Comparison of ENCODE assay signal across 26 cellular contexts in the genomic region with DNA sequence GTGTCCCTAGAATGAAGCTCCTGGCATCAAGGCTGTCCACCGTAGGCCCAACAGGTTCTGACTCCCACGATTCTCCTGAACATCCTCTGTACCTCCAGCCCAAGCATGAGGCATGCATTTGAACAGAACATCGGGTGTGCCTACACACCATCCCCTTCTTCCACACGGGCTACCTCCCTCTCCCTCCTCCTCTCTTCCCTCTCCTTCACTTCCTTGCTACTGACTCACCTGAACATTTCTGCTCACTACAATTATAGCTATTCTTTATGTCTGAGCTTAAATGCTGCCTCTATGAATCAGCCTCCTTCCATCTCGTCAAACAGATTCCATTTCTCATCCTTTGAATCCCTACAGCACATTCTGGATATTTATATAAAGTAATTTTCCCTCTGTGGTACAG.
"Had no signal": no experiment of that assay in that cellular context is flagged by ENCODE, and none has a peak within 500 bp of the region (broad histone marks: within the 10 kb centered on the region; RNA-seq: fewer than 3 reads in every experiment).

No MANE protein-coding gene starts in this region.

- H3K27ac ChIP-seq: breast epithelium, heart right ventricle, left lung, lower lobe of right lung, spleen, testis, transverse colon had no signal

- H3K9me3 Mint-ChIP-seq: activated naive CD4-positive, alpha-beta T cell treated with anti-CD3 and anti-CD28 coated beads for 36 hours; activated T-helper 1 cell treated with anti-CD3 and anti-CD28 coated beads, Interleukin-12 subunit alpha, Interleukin-12 subunit beta, Interleukin-2, Interleukin-4 antibody, amounts not matched to agents 30 ng/mL and 10 ng/mL and 1 ng/mL, durations not matched to agents 14 hours and 24 hours and 36 hours; central memory CD8-positive, alpha-beta T cell; natural killer cell treated with Interleukin-12 subunit alpha and Interleukin-12 subunit beta and Interleukin-15 and Interleukin-18, amount 100 ng/mL, for 72 hours had no signal

- ATAC-seq: heart right ventricle; left lung; lower lobe of right lung; natural killer cell treated with Interleukin-12 subunit alpha and Interleukin-12 subunit beta and Interleukin-15 and Interleukin-18, amount 100 ng/mL, for 72 hours; right cardiac atrium had no signal

- H3K27me3 Mint-ChIP-seq: central memory CD8-positive, alpha-beta T cell had no signal

- H3K36me3 ChIP-seq: breast epithelium, heart right ventricle, left lung, lower lobe of right lung, spleen, transverse colon had no signal

- H3K27me3 ChIP-seq: breast epithelium, heart right ventricle, left lung, spleen, testis, transverse colon had no signal

- H3K4me3 Mint-ChIP-seq: activated naive CD4-positive, alpha-beta T cell treated with anti-CD3 and anti-CD28 coated beads for 36 hours; activated T-helper 1 cell treated with anti-CD3 and anti-CD28 coated beads, Interleukin-12 subunit alpha, Interleukin-12 subunit beta, Interleukin-2, Interleukin-4 antibody, amounts not matched to agents 30 ng/mL and 10 ng/mL and 1 ng/mL, durations not matched to agents 14 hours and 24 hours and 36 hours; central memory CD8-positive, alpha-beta T cell; natural killer cell treated with Interleukin-12 subunit alpha and Interleukin-12 subunit beta and Interleukin-15 and Interleukin-18, amount 100 ng/mL, for 72 hours; T-helper 2 cell treated with Interferon-gamma antibody and Interleukin-4, amounts not matched to agents 5 μg/mL and 100 μg/mL, for 36 hours had no signal

- H3K27ac Mint-ChIP-seq: activated naive CD4-positive, alpha-beta T cell treated with anti-CD3 and anti-CD28 coated beads for 36 hours; activated T-helper 1 cell treated with anti-CD3 and anti-CD28 coated beads, Interleukin-12 subunit alpha, Interleukin-12 subunit beta, Interleukin-2, Interleukin-4 antibody, amounts not matched to agents 30 ng/mL and 10 ng/mL and 1 ng/mL, durations not matched to agents 14 hours and 24 hours and 36 hours; T-helper 2 cell treated with Interferon-gamma antibody and Interleukin-4, amounts not matched to agents 5 μg/mL and 100 μg/mL, for 36 hours had no signal

- H3K4me1 Mint-ChIP-seq: central memory CD8-positive, alpha-beta T cell had no signal

- H3K4me3 ChIP-seq: breast epithelium, heart right ventricle, left lung, lower lobe of right lung, spleen, testis, transverse colon had no signal

- FAIRE-seq: colon had no signal

- H3K4me1 ChIP-seq: breast epithelium, left lung, lower lobe of right lung had no signal

- H3K36me3 Mint-ChIP-seq: natural killer cell treated with Interleukin-12 subunit alpha and Interleukin-12 subunit beta and Interleukin-15 and Interleukin-18, amount 100 ng/mL, for 72 hours had no signal

- H3K9me3 ChIP-seq: breast epithelium, heart right ventricle, left lung, lower lobe of right lung, spleen, testis, transverse colon had no signal

- DNase-seq: activated CD4-positive, alpha-beta T cell treated with anti-CD3 and anti-CD28 coated beads for 4 hours; activated CD4-positive, alpha-beta T cell treated with anti-CD3 and anti-CD28 coated beads, Interleukin-2, amount 50 U/mL, for 4 hours; activated CD8-positive, alpha-beta memory T cell treated with anti-CD3 and anti-CD28 coated beads for 24 hours; activated effector memory CD4-positive, alpha-beta T cell treated with anti-CD3 and anti-CD28 coated beads, Interleukin-2, amount 50 U/mL, for 16 hours; activated naive CD4-positive, alpha-beta T cell treated with anti-CD3 and anti-CD28 coated beads for 36 hours; activated T-cell treated with anti-CD3 and anti-CD28 coated beads, Interleukin-2, amount 50 U/mL, for 1 hour; amygdala; effector memory CD4-positive, alpha-beta T cell; foreskin fibroblast; heart right ventricle; kidney glomerular epithelial cell; left lung; lower lobe of right lung; mesendoderm; right cardiac atrium; spleen; stimulated activated naive CD4-positive, alpha-beta T cell; T-helper 1 cell; testis; transverse colon had no signal
